8 cellular contexts compared by ENCODE assay signal in genomic region chr17:21286066-21286770, GRCh38. TPM values are rescaled to one million over a fixed set of nuclear protein-coding genes. Genes with fewer than 3 reads are reported as not detected.
DNase-seq lines count a peak whose midpoint lies in the region; ATAC-seq and TF ChIP-seq lines count a peak whose summit lies in the region.

No MANE protein-coding gene starts in this region.

- H3K4me3 ChIP-seq in liver (ENCODE audit: low read depth in 1 of 3, low read length in 3 of 3) (peak overlapping the region; percentile 58 to 92 (median 82)), stomach (peak overlapping the region; percentile 82 to 96 (median 82))

- no peaks in the 10 kb centered on the region for H3K27me3 ChIP-seq in liver (ENCODE audit: control insufficient read depth in 4 of 4, insufficient read depth in 4 of 4, low read length in 3 of 4)
- H3K27me3 ChIP-seq in stomach = no peaks in the 10 kb centered on the region

- H3K27ac ChIP-seq in cingulate gyrus (ENCODE audit: low read depth, low read length) = peak overlapping the region; percentile 83
- H3K27ac ChIP-seq in liver (ENCODE audit: low read depth in 1 of 2, low read length in 2 of 2) = peak overlapping the region; percentile 89 to 96
- peak overlapping the region; percentile 93 to 98 (median 98) for H3K27ac ChIP-seq in stomach

- TF ChIP-seq RAD21 in Ishikawa (IDR thresholded peaks at IDR 0.05; ENCODE audit: low read depth) (no peak), liver (IDR thresholded peaks at IDR 0.05) (peak in 1 of 2 donors; percentile 8)

- peak in 2 of 4 donors; percentile 40 to 83 for TF ChIP-seq POLR2A in stomach (IDR thresholded peaks at IDR 0.05)

- peak overlapping the region; percentile 74 to 97 for H3K9ac ChIP-seq in liver (ENCODE audit: low read depth in 1 of 2, low read length in 2 of 2)

- no peaks in the 10 kb centered on the region for H3K36me3 ChIP-seq in liver (ENCODE audit: control insufficient read depth in 4 of 4, insufficient read depth in 3 of 4, low read depth in 1 of 4, low read length in 3 of 4)
- peaks cover 0 to under 1% (median 0%) of the 10 kb centered on the region in 4 donors for H3K36me3 ChIP-seq in stomach

- TF ChIP-seq EP300 in Ishikawa (IDR thresholded peaks at IDR 0.05; ENCODE audit: borderline replicate concordance) (peak; percentile 80), stomach (IDR thresholded peaks at IDR 0.05) (no peak)

- intact Hi-C loops in stomach (cut with DNase I; ENCODE audit: low total_unique reads) = no loop called here

- 2% methylated on average over 16 of the region's 16 CpGs for WGBS in liver
- WGBS in stomach, 5 donors = 1 to 12% (median 6%) methylated on average over 8 to 16 of the region's 16 CpGs

- no peaks in the 10 kb centered on the region for H3K9me3 ChIP-seq in liver (ENCODE audit: control insufficient read depth in 4 of 4, low read length in 3 of 4)
- H3K9me3 ChIP-seq in stomach = no peaks in the 10 kb centered on the region

- no peak for ATAC-seq in HG03280 (IDR thresholded peaks at IDR 0.05; ENCODE audit: unreplicated experiment)

- TF ChIP-seq CTCF in liver (IDR thresholded peaks at IDR 0.05; ENCODE audit: low read depth, low read length, missing input control) (no peak), stomach (IDR thresholded peaks at IDR 0.05) (no peak)

- DNase-seq in DMS153 (lab: John Stamatoyannopoulos, UW) (peak; percentile 32), SHP77 (lab: John Stamatoyannopoulos, UW) (peak; percentile 91), stomach (peak; percentile 91)
- DNase-seq in stimulated activated CD4-positive, alpha-beta T cell treated with anti-CD3 and anti-CD28 coated beads, Interleukin-4, amount 100 ng/mL, for 1 hour = no peak

- H3K4me1 ChIP-seq in liver (ENCODE audit: control insufficient read depth in 4 of 4, insufficient read depth in 4 of 4, low read length in 3 of 4) = peaks cover 24 to 46% (median 34%) of the 10 kb centered on the region in 4 donors
- peaks cover 49 to 81% (median 75%) of the 10 kb centered on the region in 4 donors for H3K4me1 ChIP-seq in stomach

TF ChIP-seq in Ishikawa, 13 proteins besides CTCF, POLR2A, EP300 and RAD21 (continues in another document):
- TF ChIP-seq REST (IDR thresholded peaks at IDR 0.05; ENCODE audit: low read depth) = no peak
- 0 out of 2 replicates have a peak, but pooled peaks have one; percentile 10 for TF ChIP-seq EGR1 (IDR thresholded peaks at IDR 0.05)
- TF ChIP-seq FOXM1 (IDR thresholded peaks at IDR 0.05; ENCODE audit: borderline replicate concordance, low read depth) = peak; percentile 33; the same call in 1 of the 2 replicates
- peak; percentile 15; the same call in 1 of the 2 replicates for TF ChIP-seq TAF1 (IDR thresholded peaks at IDR 0.05; ENCODE audit: low read depth)
- TF ChIP-seq TEAD4 (IDR thresholded peaks at IDR 0.05) = peak; percentile 72
- no peak for TF ChIP-seq CREB1 (IDR thresholded peaks at IDR 0.05; ENCODE audit: low read depth)
- no peak; the same call in 1 of the 2 replicates for TF ChIP-seq ZBTB7A (IDR thresholded peaks at IDR 0.05; ENCODE audit: low read depth)
- TF ChIP-seq TCF12 (IDR thresholded peaks at IDR 0.05; ENCODE audit: low read depth) = peak; percentile 63
- TF ChIP-seq YY1 (IDR thresholded peaks at IDR 0.05; ENCODE audit: low read depth) = no peak
- TF ChIP-seq CEBPB (IDR thresholded peaks at IDR 0.05) = peak; percentile 94
- peak; percentile 44; the same call in 1 of the 2 replicates for TF ChIP-seq USF1 (IDR thresholded peaks at IDR 0.05)
- TF ChIP-seq NFIC (IDR thresholded peaks at IDR 0.05) = peak; percentile 67

TF ChIP-seq in liver, 16 proteins besides CTCF, POLR2A, EP300 and RAD21:
- peak; percentile 27 for TF ChIP-seq FOXA2 (IDR thresholded peaks at IDR 0.05)
- peak in 1 of 2 donors; percentile 73 for TF ChIP-seq GABPA (IDR thresholded peaks at IDR 0.05 in 1 of 2, conservative IDR thresholded peaks at IDR 0.05 in 1 of 2)
- peak; percentile 75 for TF ChIP-seq ZBTB33 (IDR thresholded peaks at IDR 0.05)
- TF ChIP-seq EGR1 (IDR thresholded peaks at IDR 0.05; ENCODE audit: low read depth in 2 of 2) = peak; percentile 59 to 80
- peak; percentile 71 for TF ChIP-seq SP1 (IDR thresholded peaks at IDR 0.05)
- TF ChIP-seq ATF3 (IDR thresholded peaks at IDR 0.05) = peak; percentile 48
- TF ChIP-seq JUND (IDR thresholded peaks at IDR 0.05) = peak; percentile 63 to 85
- no peak for TF ChIP-seq NR2F2 (IDR thresholded peaks at IDR 0.05)
- peak; percentile 98 for TF ChIP-seq MAX (IDR thresholded peaks at IDR 0.05)
- no peak for TF ChIP-seq HNF4G (IDR thresholded peaks at IDR 0.05)
- TF ChIP-seq RXRA (IDR thresholded peaks at IDR 0.05) = peak; percentile 50 to 88
- TF ChIP-seq HNF4A (conservative IDR thresholded peaks at IDR 0.05) = peak; percentile 56 to 78
- TF ChIP-seq REST (IDR thresholded peaks at IDR 0.05) = peak; percentile 61
- peak; percentile 71 for TF ChIP-seq YY1 (IDR thresholded peaks at IDR 0.05)
- peak; percentile 49 for TF ChIP-seq TAF1 (conservative IDR thresholded peaks at IDR 0.05)
- TF ChIP-seq FOXA1 (IDR thresholded peaks at IDR 0.05) = peak; percentile 5

RNA-seq across cellular contexts. Expression of gene MAP2K3, which starts 1.7 kb away (rescaled TPM):
- total RNA-seq in liver (10 to 100 TPM; 21.6 to 88.4 TPM), stomach (100 to 1,000 TPM in 1 of 5 donors, 10 to 100 TPM in 4; 22.6 to 101 (median 66.2) TPM)
- polyA plus RNA-seq in liver (10 to 100 TPM; 30.0 to 31.0 TPM), stomach (10 to 100 TPM; 27.8 to 41.2 (median 40.6) TPM)

RNA-seq across cellular contexts. Expression of gene NATD1, which starts 33.0 kb away (rescaled TPM):
- total RNA-seq in liver = 10 to 100 TPM in 1 of 2 donors, 1 to 10 TPM in 1; 2.1 to 24.5 TPM
- 1 to 10 TPM; 1.4 to 3.8 TPM for polyA plus RNA-seq in liver
- 1 to 10 TPM; 2.2 to 9.0 (median 3.8) TPM for total RNA-seq in stomach
- polyA plus RNA-seq in stomach = 1 to 10 TPM; 2.2 to 6.7 (median 4.9) TPM
